Comparison of ENCODE assay signal across 1 cellular context in the genomic region with DNA sequence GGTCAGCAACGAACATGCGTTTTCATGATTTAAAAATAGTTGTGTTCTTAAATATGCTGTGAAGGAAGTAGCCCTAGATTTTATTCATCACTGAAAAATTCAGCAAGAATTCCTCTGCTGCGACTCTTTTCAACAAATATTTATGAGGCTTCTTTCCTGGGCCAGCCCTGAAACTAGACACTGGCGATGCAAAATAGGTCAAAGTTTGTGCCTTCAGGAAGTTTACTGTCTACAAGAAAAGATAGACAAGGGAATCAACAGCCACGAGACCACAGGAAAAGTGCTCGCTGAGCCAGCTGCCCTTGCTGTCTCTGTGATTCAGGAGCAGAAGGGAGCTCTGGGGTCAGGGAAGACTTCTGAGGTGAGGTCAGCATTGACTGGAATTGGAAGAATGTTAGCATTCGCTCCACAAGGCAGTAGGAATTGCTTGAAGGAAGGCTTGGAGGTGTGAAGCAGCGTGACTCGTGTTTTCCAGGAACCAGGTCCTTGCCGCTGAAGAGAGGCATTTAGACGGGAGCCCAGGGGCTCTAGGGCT.
TF ChIP-seq lines count a peak whose summit lies in the region.

No MANE protein-coding gene starts in this region.

TF ChIP-seq in HCT116, 20 proteins besides CTCF, POLR2A, EP300 and RAD21:
- TF ChIP-seq CEBPB (IDR thresholded peaks at IDR 0.05; ENCODE audit: low read depth) (peak; percentile 18; the same call in 1 of the 2 replicates), ZFX (IDR thresholded peaks at IDR 0.05) (no peak), JUND (IDR thresholded peaks at IDR 0.05) (peak; percentile 38; the same call in 1 of the 2 replicates), ZNF274 (IDR thresholded peaks at IDR 0.05; ENCODE audit: low read depth, low read length) (no peak), SIN3A (IDR thresholded peaks at IDR 0.05; ENCODE audit: low read depth) (no peak), ELF1 (IDR thresholded peaks at IDR 0.05; ENCODE audit: borderline replicate concordance, low read depth) (no peak), CBX3 (IDR thresholded peaks at IDR 0.05; ENCODE audit: low read depth) (peak; percentile 39; the same call in 1 of the 2 replicates), TCF7L2 (IDR thresholded peaks at IDR 0.05; ENCODE audit: borderline replicate concordance, extremely low read depth, insufficient read depth, insufficient read length) (no peak), FOSL1 (IDR thresholded peaks at IDR 0.05; ENCODE audit: low read depth) (no peak; the same call in 1 of the 2 replicates), YY1 (IDR thresholded peaks at IDR 0.05; ENCODE audit: extremely low read depth, insufficient replicate concordance, low read depth, low read length) (no peak), SP1 (IDR thresholded peaks at IDR 0.05; ENCODE audit: low read depth) (no peak; the same call in 1 of the 2 replicates), EGR1 (IDR thresholded peaks at IDR 0.05; ENCODE audit: low read depth) (no peak), POLR2AphosphoS5 (IDR thresholded peaks at IDR 0.05; ENCODE audit: low read depth, low read length) (no peak), EZH2phosphoT487 (IDR thresholded peaks at IDR 0.05; ENCODE audit: borderline replicate concordance) (no peak), EZH2 (IDR thresholded peaks at IDR 0.05) (no peak), MAX (IDR thresholded peaks at IDR 0.05) (peak; percentile 83), SRF (IDR thresholded peaks at IDR 0.05; ENCODE audit: low read depth) (no peak)
- TF ChIP-seq, protein P1, sequence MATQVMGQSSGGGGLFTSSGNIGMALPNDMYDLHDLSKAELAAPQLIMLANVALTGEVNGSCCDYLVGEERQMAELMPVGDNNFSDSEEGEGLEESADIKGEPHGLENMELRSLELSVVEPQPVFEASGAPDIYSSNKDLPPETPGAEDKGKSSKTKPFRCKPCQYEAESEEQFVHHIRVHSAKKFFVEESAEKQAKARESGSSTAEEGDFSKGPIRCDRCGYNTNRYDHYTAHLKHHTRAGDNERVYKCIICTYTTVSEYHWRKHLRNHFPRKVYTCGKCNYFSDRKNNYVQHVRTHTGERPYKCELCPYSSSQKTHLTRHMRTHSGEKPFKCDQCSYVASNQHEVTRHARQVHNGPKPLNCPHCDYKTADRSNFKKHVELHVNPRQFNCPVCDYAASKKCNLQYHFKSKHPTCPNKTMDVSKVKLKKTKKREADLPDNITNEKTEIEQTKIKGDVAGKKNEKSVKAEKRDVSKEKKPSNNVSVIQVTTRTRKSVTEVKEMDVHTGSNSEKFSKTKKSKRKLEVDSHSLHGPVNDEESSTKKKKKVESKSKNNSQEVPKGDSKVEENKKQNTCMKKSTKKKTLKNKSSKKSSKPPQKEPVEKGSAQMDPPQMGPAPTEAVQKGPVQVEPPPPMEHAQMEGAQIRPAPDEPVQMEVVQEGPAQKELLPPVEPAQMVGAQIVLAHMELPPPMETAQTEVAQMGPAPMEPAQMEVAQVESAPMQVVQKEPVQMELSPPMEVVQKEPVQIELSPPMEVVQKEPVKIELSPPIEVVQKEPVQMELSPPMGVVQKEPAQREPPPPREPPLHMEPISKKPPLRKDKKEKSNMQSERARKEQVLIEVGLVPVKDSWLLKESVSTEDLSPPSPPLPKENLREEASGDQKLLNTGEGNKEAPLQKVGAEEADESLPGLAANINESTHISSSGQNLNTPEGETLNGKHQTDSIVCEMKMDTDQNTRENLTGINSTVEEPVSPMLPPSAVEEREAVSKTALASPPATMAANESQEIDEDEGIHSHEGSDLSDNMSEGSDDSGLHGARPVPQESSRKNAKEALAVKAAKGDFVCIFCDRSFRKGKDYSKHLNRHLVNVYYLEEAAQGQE (IDR thresholded peaks at IDR 0.05; ENCODE audit: low read depth) = no peak
- TF ChIP-seq, protein P2, sequence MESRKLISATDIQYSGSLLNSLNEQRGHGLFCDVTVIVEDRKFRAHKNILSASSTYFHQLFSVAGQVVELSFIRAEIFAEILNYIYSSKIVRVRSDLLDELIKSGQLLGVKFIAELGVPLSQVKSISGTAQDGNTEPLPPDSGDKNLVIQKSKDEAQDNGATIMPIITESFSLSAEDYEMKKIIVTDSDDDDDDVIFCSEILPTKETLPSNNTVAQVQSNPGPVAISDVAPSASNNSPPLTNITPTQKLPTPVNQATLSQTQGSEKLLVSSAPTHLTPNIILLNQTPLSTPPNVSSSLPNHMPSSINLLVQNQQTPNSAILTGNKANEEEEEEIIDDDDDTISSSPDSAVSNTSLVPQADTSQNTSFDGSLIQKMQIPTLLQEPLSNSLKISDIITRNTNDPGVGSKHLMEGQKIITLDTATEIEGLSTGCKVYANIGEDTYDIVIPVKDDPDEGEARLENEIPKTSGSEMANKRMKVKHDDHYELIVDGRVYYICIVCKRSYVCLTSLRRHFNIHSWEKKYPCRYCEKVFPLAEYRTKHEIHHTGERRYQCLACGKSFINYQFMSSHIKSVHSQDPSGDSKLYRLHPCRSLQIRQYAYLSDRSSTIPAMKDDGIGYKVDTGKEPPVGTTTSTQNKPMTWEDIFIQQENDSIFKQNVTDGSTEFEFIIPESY (IDR thresholded peaks at IDR 0.05; ENCODE audit: extremely low read depth, insufficient replicate concordance, low read length) = no peak
- TF ChIP-seq, protein P3, sequence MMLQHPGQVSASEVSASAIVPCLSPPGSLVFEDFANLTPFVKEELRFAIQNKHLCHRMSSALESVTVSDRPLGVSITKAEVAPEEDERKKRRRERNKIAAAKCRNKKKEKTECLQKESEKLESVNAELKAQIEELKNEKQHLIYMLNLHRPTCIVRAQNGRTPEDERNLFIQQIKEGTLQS (IDR thresholded peaks at IDR 0.05) = no peak
